Comparison of ENCODE assay signal across 1 cellular context in the genomic region with DNA sequence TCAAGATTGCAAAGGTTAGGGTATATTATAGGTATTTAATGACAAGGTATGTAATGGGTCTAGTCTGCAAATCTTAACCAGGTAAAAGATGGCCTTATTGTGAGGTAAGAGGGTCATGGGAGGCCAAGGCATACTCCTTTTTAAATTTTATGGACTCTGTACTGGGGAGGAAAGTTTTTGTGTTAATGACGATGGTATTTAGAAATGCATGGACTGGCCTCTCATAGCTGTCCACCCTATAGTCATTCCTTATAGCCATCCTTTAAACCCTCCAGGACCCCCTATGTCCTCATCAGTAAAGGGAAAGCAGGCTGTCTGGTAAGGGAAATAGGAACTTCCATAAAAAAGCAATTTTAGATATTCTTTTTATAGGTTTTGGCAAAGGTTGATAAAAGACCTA.
TF ChIP-seq lines count a peak whose summit lies in the region.

No MANE protein-coding gene starts in this region.

TF ChIP-seq in GM23338, 12 proteins besides CTCF, POLR2A, EP300 and RAD21 (continued from another document):
- TF ChIP-seq, protein P1, sequence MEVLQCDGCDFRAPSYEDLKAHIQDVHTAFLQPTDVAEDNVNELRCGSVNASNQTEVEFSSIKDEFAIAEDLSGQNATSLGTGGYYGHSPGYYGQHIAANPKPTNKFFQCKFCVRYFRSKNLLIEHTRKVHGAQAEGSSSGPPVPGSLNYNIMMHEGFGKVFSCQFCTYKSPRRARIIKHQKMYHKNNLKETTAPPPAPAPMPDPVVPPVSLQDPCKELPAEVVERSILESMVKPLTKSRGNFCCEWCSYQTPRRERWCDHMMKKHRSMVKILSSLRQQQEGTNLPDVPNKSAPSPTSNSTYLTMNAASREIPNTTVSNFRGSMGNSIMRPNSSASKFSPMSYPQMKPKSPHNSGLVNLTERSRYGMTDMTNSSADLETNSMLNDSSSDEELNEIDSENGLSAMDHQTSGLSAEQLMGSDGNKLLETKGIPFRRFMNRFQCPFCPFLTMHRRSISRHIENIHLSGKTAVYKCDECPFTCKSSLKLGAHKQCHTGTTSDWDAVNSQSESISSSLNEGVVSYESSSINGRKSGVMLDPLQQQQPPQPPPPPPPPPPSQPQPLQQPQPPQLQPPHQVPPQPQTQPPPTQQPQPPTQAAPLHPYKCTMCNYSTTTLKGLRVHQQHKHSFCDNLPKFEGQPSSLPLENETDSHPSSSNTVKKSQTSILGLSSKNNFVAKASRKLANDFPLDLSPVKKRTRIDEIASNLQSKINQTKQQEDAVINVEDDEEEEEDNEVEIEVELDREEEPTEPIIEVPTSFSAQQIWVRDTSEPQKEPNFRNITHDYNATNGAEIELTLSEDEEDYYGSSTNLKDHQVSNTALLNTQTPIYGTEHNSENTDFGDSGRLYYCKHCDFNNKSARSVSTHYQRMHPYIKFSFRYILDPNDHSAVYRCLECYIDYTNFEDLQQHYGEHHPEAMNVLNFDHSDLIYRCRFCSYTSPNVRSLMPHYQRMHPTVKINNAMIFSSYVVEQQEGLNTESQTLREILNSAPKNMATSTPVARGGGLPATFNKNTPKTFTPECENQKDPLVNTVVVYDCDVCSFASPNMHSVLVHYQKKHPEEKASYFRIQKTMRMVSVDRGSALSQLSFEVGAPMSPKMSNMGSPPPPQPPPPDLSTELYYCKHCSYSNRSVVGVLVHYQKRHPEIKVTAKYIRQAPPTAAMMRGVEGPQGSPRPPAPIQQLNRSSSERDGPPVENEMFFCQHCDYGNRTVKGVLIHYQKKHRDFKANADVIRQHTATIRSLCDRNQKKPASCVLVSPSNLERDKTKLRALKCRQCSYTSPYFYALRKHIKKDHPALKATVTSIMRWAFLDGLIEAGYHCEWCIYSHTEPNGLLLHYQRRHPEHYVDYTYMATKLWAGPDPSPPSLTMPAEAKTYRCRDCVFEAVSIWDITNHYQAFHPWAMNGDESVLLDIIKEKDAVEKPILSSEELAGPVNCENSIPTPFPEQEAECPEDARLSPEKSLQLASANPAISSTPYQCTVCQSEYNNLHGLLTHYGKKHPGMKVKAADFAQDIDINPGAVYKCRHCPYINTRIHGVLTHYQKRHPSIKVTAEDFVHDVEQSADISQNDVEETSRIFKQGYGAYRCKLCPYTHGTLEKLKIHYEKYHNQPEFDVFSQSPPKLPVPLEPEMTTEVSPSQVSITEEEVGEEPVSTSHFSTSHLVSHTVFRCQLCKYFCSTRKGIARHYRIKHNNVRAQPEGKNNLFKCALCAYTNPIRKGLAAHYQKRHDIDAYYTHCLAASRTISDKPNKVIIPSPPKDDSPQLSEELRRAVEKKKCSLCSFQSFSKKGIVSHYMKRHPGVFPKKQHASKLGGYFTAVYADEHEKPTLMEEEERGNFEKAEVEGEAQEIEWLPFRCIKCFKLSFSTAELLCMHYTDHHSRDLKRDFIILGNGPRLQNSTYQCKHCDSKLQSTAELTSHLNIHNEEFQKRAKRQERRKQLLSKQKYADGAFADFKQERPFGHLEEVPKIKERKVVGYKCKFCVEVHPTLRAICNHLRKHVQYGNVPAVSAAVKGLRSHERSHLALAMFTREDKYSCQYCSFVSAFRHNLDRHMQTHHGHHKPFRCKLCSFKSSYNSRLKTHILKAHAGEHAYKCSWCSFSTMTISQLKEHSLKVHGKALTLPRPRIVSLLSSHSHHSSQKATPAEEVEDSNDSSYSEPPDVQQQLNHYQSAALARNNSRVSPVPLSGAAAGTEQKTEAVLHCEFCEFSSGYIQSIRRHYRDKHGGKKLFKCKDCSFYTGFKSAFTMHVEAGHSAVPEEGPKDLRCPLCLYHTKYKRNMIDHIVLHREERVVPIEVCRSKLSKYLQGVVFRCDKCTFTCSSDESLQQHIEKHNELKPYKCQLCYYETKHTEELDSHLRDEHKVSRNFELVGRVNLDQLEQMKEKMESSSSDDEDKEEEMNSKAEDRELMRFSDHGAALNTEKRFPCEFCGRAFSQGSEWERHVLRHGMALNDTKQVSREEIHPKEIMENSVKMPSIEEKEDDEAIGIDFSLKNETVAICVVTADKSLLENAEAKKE (CRISPR knock-in tag; IDR thresholded peaks at IDR 0.05) = no peak
- TF ChIP-seq EZH2 (IDR thresholded peaks at IDR 0.05; ENCODE audit: low read depth, unreplicated experiment) (no peak), POLR2AphosphoS5 (IDR thresholded peaks at IDR 0.05; ENCODE audit: low read depth) (no peak), EZH2phosphoT487 (IDR thresholded peaks at IDR 0.05; ENCODE audit: unreplicated experiment) (no peak), JUNB (IDR thresholded peaks at IDR 0.05; ENCODE audit: unreplicated experiment) (no peak)
- TF ChIP-seq, protein P2, sequence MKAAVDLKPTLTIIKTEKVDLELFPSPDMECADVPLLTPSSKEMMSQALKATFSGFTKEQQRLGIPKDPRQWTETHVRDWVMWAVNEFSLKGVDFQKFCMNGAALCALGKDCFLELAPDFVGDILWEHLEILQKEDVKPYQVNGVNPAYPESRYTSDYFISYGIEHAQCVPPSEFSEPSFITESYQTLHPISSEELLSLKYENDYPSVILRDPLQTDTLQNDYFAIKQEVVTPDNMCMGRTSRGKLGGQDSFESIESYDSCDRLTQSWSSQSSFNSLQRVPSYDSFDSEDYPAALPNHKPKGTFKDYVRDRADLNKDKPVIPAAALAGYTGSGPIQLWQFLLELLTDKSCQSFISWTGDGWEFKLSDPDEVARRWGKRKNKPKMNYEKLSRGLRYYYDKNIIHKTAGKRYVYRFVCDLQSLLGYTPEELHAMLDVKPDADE (IDR thresholded peaks at IDR 0.05) = no peak
TF ChIP-seq in GM23338: peak in this region for 0.
